ENCODE assay signal across 1 cellular context in the genomic region with DNA sequence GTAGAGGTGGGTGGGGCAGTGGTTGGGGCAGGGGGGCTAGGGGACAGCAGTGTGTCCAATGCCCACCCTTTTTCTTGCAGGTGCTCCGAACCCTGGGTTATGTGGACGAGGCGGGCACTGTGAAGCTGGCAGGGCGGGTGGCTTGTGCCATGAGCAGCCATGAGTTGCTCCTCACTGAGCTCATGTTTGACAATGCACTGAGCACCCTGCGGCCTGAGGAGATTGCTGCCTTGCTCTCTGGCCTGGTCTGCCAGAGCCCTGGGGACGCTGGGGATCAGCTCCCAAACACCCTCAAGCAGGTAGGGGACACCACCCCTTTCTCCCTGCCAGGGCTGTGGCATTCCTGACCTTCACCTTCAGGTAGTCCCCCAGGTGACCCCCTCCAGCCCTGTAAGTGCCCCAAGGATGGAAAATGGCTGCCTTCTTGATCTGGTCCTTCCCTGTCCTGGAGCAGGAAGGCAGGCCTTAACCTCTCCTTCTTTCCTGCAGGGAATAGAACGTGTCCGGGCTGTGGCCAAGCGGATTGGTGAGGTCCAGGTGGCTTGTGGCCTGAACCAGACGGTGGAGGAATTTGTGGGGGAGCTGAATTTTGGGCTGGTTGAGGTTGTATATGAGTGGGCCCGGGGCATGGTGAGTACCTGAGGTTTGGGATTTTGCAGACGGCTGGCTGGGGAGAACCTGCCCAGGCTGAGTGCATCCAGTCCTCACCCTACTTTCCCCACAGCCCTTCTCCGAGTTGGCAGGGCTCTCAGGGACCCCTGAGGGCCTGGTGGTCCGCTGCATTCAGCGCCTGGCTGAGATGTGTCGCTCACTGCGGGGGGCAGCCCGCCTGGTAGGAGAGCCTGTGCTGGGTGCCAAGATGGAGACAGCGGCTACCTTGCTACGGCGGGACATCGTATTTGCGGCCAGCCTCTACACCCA.
TF ChIP-seq lines count a peak whose summit lies in the region.

No MANE protein-coding gene starts in this region.

TF ChIP-seq in HepG2, 621 proteins besides CTCF, POLR2A, EP300 and RAD21:
- TF ChIP-seq, protein P1, sequence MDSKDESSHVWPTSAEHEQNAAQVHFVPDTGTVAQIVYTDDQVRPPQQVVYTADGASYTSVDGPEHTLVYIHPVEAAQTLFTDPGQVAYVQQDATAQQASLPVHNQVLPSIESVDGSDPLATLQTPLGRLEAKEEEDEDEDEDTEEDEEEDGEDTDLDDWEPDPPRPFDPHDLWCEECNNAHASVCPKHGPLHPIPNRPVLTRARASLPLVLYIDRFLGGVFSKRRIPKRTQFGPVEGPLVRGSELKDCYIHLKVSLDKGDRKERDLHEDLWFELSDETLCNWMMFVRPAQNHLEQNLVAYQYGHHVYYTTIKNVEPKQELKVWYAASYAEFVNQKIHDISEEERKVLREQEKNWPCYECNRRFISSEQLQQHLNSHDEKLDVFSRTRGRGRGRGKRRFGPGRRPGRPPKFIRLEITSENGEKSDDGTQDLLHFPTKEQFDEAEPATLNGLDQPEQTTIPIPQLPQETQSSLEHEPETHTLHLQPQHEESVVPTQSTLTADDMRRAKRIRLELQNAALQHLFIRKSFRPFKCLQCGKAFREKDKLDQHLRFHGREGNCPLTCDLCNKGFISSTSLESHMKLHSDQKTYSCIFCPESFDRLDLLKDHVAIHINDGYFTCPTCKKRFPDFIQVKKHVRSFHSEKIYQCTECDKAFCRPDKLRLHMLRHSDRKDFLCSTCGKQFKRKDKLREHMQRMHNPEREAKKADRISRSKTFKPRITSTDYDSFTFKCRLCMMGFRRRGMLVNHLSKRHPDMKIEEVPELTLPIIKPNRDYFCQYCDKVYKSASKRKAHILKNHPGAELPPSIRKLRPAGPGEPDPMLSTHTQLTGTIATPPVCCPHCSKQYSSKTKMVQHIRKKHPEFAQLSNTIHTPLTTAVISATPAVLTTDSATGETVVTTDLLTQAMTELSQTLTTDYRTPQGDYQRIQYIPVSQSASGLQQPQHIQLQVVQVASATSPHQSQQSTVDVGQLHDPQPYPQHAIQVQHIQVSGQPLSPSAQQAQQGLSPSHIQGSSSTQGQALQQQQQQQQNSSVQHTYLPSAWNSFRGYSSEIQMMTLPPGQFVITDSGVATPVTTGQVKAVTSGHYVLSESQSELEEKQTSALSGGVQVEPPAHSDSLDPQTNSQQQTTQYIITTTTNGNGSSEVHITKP (CRISPR knock-in tag; IDR thresholded peaks at IDR 0.05; ENCODE audit: low read depth) = no peak
- peak; percentile 5 for TF ChIP-seq AGO2 (optimal IDR thresholded peaks at IDR 0.05; ENCODE audit: low read depth, low read length)
- TF ChIP-seq RBFOX2 (IDR thresholded peaks at IDR 0.05; ENCODE audit: low read depth, low read length) = 0 out of 2 replicates have a peak, but pooled peaks have one; percentile 18
- TF ChIP-seq, protein P2, sequence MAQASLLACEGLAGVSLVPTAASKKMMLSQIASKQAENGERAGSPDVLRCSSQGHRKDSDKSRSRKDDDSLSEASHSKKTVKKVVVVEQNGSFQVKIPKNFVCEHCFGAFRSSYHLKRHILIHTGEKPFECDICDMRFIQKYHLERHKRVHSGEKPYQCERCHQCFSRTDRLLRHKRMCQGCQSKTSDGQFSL (CRISPR knock-in tag; IDR thresholded peaks at IDR 0.05) = no peak
- TF ChIP-seq, protein P3, sequence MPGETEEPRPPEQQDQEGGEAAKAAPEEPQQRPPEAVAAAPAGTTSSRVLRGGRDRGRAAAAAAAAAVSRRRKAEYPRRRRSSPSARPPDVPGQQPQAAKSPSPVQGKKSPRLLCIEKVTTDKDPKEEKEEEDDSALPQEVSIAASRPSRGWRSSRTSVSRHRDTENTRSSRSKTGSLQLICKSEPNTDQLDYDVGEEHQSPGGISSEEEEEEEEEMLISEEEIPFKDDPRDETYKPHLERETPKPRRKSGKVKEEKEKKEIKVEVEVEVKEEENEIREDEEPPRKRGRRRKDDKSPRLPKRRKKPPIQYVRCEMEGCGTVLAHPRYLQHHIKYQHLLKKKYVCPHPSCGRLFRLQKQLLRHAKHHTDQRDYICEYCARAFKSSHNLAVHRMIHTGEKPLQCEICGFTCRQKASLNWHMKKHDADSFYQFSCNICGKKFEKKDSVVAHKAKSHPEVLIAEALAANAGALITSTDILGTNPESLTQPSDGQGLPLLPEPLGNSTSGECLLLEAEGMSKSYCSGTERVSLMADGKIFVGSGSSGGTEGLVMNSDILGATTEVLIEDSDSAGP (CRISPR knock-in tag; IDR thresholded peaks at IDR 0.05; ENCODE audit: borderline replicate concordance) = peak; percentile 23; the same call in 1 of the 2 replicates
- TF ChIP-seq NR2F1 (CRISPR knock-in tag; IDR thresholded peaks at IDR 0.05) = no peak
TF ChIP-seq in HepG2: peak in this region for 3.
